2 cellular contexts compared by ENCODE assay signal in the genomic region with DNA sequence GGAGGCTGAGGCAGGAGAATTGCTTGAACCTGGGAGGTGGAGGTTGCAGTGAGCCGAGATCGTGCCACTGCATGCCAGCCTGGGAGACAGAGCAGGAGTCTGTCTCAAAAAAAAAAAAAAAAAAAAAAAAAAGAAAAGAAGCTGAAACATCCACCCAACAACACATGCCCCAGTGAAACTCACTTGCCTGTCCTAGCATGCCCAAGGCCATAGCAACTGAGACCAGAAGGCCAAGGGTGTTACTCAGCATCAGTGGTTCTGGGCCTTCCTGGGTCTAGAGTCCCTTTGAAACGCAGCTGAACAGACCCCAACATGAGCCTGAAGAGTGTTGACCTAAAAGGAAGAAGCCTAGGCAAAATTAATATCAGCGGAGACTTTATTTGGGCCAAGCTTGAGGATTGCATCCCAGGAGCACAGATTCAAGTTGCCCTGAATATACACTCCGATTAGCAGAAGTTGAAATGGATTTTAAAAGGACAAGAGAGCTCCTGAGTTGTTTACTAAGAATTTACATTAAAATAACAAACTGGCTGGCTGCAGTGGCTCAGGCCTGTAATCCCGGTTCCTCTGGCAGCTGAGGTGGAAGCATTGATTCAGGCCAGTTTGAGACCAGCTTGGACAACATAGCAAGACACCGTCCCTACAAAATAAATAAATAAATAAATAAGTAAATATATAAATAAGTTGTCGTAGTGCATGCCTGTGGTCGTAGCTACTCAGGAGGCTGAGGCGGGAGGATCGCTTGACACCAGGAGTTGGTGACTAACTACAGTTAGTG.
TF ChIP-seq lines count a peak whose summit lies in the region.

No MANE protein-coding gene starts in this region.

TF ChIP-seq in IMR-90, 13 proteins besides CTCF, POLR2A, EP300 and RAD21:
- TF ChIP-seq CEBPB (IDR thresholded peaks at IDR 0.05; ENCODE audit: low read depth, low read length) (no peak), CHD1 (IDR thresholded peaks at IDR 0.05; ENCODE audit: low read depth, low read length) (no peak), FOS (IDR thresholded peaks at IDR 0.05; ENCODE audit: low read depth, low read length) (no peak), BHLHE40 (IDR thresholded peaks at IDR 0.05; ENCODE audit: low read depth, low read length) (no peak)
- TF ChIP-seq, protein P1, sequence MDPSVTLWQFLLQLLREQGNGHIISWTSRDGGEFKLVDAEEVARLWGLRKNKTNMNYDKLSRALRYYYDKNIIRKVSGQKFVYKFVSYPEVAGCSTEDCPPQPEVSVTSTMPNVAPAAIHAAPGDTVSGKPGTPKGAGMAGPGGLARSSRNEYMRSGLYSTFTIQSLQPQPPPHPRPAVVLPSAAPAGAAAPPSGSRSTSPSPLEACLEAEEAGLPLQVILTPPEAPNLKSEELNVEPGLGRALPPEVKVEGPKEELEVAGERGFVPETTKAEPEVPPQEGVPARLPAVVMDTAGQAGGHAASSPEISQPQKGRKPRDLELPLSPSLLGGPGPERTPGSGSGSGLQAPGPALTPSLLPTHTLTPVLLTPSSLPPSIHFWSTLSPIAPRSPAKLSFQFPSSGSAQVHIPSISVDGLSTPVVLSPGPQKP (IDR thresholded peaks at IDR 0.05; ENCODE audit: borderline replicate concordance, low read depth, low read length): no peak

TF ChIP-seq in K562, 482 proteins besides CTCF, POLR2A, EP300 and RAD21:
- TF ChIP-seq NRF1 (conservative IDR thresholded peaks at IDR 0.05 in 1 of 2, IDR thresholded peaks at IDR 0.05 in 1 of 2) (no peak), TBL1XR1 (IDR thresholded peaks at IDR 0.05; ENCODE audit: low read length in 2 of 2) (no peak), GABPB1 (CRISPR knock-in tag; IDR thresholded peaks at IDR 0.05) (no peak), PRPF4 (IDR thresholded peaks at IDR 0.05; ENCODE audit: insufficient read depth, low read depth, low read length, poor library complexity, severe bottlenecking) (no peak)
- TF ChIP-seq, protein P2, sequence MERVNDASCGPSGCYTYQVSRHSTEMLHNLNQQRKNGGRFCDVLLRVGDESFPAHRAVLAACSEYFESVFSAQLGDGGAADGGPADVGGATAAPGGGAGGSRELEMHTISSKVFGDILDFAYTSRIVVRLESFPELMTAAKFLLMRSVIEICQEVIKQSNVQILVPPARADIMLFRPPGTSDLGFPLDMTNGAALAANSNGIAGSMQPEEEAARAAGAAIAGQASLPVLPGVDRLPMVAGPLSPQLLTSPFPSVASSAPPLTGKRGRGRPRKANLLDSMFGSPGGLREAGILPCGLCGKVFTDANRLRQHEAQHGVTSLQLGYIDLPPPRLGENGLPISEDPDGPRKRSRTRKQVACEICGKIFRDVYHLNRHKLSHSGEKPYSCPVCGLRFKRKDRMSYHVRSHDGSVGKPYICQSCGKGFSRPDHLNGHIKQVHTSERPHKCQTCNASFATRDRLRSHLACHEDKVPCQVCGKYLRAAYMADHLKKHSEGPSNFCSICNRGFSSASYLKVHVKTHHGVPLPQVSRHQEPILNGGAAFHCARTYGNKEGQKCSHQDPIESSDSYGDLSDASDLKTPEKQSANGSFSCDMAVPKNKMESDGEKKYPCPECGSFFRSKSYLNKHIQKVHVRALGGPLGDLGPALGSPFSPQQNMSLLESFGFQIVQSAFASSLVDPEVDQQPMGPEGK (CRISPR knock-in tag; IDR thresholded peaks at IDR 0.05; ENCODE audit: borderline replicate concordance): no peak
